ENCODE assay signal across 20 cellular contexts in the genomic region with DNA sequence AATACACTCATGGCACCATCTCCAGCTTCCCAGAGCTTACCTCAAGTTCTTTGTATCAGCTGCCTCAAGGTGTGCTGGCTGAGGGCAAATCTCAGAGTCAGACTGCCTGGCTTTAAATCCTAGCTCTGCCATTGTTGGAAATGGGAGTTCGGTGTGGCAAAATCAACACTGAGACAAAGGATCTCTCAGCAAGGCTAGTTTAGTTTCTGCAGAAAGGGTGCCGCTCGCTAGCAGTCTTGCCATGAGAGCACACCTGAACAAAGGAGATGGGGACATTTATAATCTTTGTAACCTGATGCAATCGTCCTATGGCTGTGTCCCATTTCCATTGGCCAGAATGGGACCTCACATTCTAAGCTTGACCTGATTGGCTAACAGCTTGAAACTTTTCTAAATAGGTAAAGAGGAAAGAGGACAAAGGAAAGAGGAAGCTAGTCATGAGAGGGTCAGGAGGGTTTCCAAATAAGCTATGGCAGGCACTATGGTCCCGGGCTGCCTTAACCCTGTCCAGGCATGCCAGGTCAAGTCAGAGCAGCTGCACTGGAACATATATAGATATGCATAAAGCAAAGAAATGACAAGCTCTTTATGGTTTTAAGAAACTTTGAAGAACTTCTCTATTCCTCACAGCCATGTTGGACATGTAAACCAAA.
"Had no signal": no experiment of that assay in that cellular context is flagged by ENCODE, and none has a peak within 500 bp of the region (broad histone marks: within the 10 kb centered on the region; RNA-seq: fewer than 3 reads in every experiment).

No MANE protein-coding gene starts in this region.

- H3K27ac Mint-ChIP-seq: activated CD8-positive, alpha-beta T cell treated with anti-CD3 and anti-CD28 coated beads, Interleukin-2, amount 10 ng/mL, durations not matched to agents 7 days and 5 days; activated naive CD8-positive, alpha-beta T cell treated with anti-CD3 and anti-CD28 coated beads, Interleukin-2, amount 10 ng/mL, durations not matched to agents 7 days and 5 days; activated T-cell treated with anti-CD3 and anti-CD28 coated beads, Interleukin-2, amount 50 U/mL, for 72 hours; dendritic cell treated with granulocyte-macrophage colony-stimulating factor and Interleukin-4, amounts not matched to agents 40 ng/mL and 50 ng/mL, for 4 days; effector memory CD8-positive, alpha-beta T cell; T-helper 17 cell; WTC11 had no signal

- H3K27me3 ChIP-seq: brain microvascular endothelial cell had no signal

- H3K27ac ChIP-seq: brain microvascular endothelial cell, gastroesophageal sphincter, lower lobe of right lung, thoracic aorta had no signal

- FAIRE-seq: islet of Langerhans had no signal

- DNase-seq: activated CD4-positive, alpha-beta T cell treated with anti-CD3 and anti-CD28 coated beads for 4 hours; activated CD8-positive, alpha-beta memory T cell treated with anti-CD3 and anti-CD28 coated beads, Interleukin-2, amount 50 U/mL, for 4 hours; activated CD8-positive, alpha-beta T cell treated with anti-CD3 and anti-CD28 coated beads, Interleukin-2, amount 10 ng/mL, durations not matched to agents 7 days and 5 days; activated naive CD4-positive, alpha-beta T cell; activated naive CD8-positive, alpha-beta T cell treated with anti-CD3 and anti-CD28 coated beads, Interleukin-2, amount 10 ng/mL, durations not matched to agents 7 days and 5 days; activated T-cell treated with anti-CD3 and anti-CD28 coated beads, Interleukin-2, amount 50 U/mL, for 72 hours; brain microvascular endothelial cell; cerebellar nuclear complex; effector memory CD8-positive, alpha-beta T cell; left colon; lower lobe of right lung; midbrain; stimulated activated CD4-positive, alpha-beta T cell treated with anti-CD3 and anti-CD28 coated beads, Interleukin-12 subunit alpha, Interleukin-12 subunit beta, amount 100 ng/mL, for 4 hours; stimulated activated CD4-positive, alpha-beta T cell treated with anti-CD3 and anti-CD28 coated beads, Interleukin-2, amount 100 ng/mL, for 24 hours; T-helper 17 cell had no signal

- H3K4me3 Mint-ChIP-seq: activated CD8-positive, alpha-beta T cell treated with anti-CD3 and anti-CD28 coated beads, Interleukin-2, amount 10 ng/mL, durations not matched to agents 7 days and 5 days; activated naive CD8-positive, alpha-beta T cell treated with anti-CD3 and anti-CD28 coated beads, Interleukin-2, amount 10 ng/mL, durations not matched to agents 7 days and 5 days; activated T-cell treated with anti-CD3 and anti-CD28 coated beads, Interleukin-2, amount 50 U/mL, for 72 hours; dendritic cell treated with granulocyte-macrophage colony-stimulating factor and Interleukin-4, amounts not matched to agents 40 ng/mL and 50 ng/mL, for 4 days; effector memory CD8-positive, alpha-beta T cell; T-helper 17 cell; WTC11 had no signal

- H3K36me3 ChIP-seq: brain microvascular endothelial cell, gastroesophageal sphincter, lower lobe of right lung, thoracic aorta had no signal

- ATAC-seq: activated CD8-positive, alpha-beta T cell treated with anti-CD3 and anti-CD28 coated beads, Interleukin-2, amount 10 ng/mL, durations not matched to agents 7 days and 5 days; activated T-cell treated with anti-CD3 and anti-CD28 coated beads, Interleukin-2, amount 50 U/mL, for 72 hours; effector memory CD8-positive, alpha-beta T cell; gastroesophageal sphincter; left colon; lower lobe of right lung; T-helper 17 cell; WTC11 had no signal

- H3K4me3 ChIP-seq: gastroesophageal sphincter, lower lobe of right lung, thoracic aorta had no signal
